In the genomic region with DNA sequence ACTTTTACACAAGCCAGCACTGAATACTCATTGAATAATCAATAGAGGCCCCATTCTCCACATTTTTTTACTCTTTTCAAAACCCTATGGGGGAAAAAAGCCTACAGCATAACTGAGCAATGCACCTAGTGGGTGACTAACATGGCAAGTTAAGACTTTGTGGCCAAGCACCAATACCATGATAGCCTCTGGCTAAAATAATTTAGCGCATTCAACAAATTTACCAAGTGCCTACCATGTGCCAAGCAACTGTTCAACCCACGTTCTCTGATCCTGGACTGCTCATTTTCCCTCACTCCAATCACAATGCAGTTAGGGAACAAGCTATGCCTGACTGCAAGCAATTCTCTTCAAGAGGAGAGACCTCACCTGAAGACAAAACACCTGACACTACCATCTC, we compare ENCODE assay signal across 1 cellular context.
TF ChIP-seq lines count a peak whose summit lies in the region.

No MANE protein-coding gene starts in this region.

TF ChIP-seq in GM23338, 12 proteins besides CTCF, POLR2A, EP300 and RAD21 (continued from another document):
- TF ChIP-seq, protein P1, sequence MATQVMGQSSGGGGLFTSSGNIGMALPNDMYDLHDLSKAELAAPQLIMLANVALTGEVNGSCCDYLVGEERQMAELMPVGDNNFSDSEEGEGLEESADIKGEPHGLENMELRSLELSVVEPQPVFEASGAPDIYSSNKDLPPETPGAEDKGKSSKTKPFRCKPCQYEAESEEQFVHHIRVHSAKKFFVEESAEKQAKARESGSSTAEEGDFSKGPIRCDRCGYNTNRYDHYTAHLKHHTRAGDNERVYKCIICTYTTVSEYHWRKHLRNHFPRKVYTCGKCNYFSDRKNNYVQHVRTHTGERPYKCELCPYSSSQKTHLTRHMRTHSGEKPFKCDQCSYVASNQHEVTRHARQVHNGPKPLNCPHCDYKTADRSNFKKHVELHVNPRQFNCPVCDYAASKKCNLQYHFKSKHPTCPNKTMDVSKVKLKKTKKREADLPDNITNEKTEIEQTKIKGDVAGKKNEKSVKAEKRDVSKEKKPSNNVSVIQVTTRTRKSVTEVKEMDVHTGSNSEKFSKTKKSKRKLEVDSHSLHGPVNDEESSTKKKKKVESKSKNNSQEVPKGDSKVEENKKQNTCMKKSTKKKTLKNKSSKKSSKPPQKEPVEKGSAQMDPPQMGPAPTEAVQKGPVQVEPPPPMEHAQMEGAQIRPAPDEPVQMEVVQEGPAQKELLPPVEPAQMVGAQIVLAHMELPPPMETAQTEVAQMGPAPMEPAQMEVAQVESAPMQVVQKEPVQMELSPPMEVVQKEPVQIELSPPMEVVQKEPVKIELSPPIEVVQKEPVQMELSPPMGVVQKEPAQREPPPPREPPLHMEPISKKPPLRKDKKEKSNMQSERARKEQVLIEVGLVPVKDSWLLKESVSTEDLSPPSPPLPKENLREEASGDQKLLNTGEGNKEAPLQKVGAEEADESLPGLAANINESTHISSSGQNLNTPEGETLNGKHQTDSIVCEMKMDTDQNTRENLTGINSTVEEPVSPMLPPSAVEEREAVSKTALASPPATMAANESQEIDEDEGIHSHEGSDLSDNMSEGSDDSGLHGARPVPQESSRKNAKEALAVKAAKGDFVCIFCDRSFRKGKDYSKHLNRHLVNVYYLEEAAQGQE (IDR thresholded peaks at IDR 0.05; ENCODE audit: unreplicated experiment): no peak
- TF ChIP-seq, protein P2, sequence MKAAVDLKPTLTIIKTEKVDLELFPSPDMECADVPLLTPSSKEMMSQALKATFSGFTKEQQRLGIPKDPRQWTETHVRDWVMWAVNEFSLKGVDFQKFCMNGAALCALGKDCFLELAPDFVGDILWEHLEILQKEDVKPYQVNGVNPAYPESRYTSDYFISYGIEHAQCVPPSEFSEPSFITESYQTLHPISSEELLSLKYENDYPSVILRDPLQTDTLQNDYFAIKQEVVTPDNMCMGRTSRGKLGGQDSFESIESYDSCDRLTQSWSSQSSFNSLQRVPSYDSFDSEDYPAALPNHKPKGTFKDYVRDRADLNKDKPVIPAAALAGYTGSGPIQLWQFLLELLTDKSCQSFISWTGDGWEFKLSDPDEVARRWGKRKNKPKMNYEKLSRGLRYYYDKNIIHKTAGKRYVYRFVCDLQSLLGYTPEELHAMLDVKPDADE (IDR thresholded peaks at IDR 0.05): no peak
- no peak for TF ChIP-seq POLR2AphosphoS5 (IDR thresholded peaks at IDR 0.05; ENCODE audit: low read depth)
- TF ChIP-seq JUNB (IDR thresholded peaks at IDR 0.05; ENCODE audit: unreplicated experiment): no peak
